22 cellular contexts compared by ENCODE assay signal in genomic region chr4:131635191-131635590, GRCh38.
DNase-seq lines count a peak whose midpoint lies in the region; ATAC-seq and TF ChIP-seq lines count a peak whose summit lies in the region.
"Had no signal": no experiment of that assay in that cellular context is flagged by ENCODE, and none has a peak within 500 bp of the region (broad histone marks: within the 10 kb centered on the region; RNA-seq: fewer than 3 reads in every experiment).

No MANE protein-coding gene starts in this region.

- ATAC-seq in DND-41 (ENCODE audit: insufficient read depth, low read depth) (no peak), esophagus mucosa (peak; percentile 96)
- no peak for ATAC-seq in activated T-cell treated with anti-CD3 and anti-CD28 coated beads, Interleukin-2, amount 50 U/mL, for 4 hours
- ATAC-seq: A549, GM12878 had no signal

- no peak overlapping the region for H3K4me3 ChIP-seq in DND-41 (ENCODE audit: low read depth in 1 of 2, low read length in 2 of 2)
- H3K4me3 ChIP-seq: A549; BLaER1 treated with 17β-estradiol and CSF1 and Interleukin-3, amounts not matched to agents 10 nM and 100 nM; GM12878; GM23248 had no signal

- no peaks in the 10 kb centered on the region for H4K20me1 ChIP-seq in DND-41 (ENCODE audit: insufficient read depth, low read length)
- H4K20me1 ChIP-seq: BLaER1 treated with 17β-estradiol and CSF1 and Interleukin-3, amounts not matched to agents 10 nM and 100 nM had no signal

- H2AFZ ChIP-seq in DND-41 (ENCODE audit: low read depth, low read length) = peak overlapping the region; percentile 31; the same call in 1 of the 2 replicates
- H2AFZ ChIP-seq: GM23248 had no signal

- no peaks in the 10 kb centered on the region for H3K36me3 ChIP-seq in DND-41 (ENCODE audit: insufficient read depth, low read length)
- H3K36me3 ChIP-seq: BE2C; BLaER1 treated with 17β-estradiol and CSF1 and Interleukin-3, amounts not matched to agents 10 nM and 100 nM had no signal

- H3K4me1 ChIP-seq in DND-41 (ENCODE audit: insufficient read depth, low read length) = no peaks in the 10 kb centered on the region
- H3K4me1 ChIP-seq: A549; BE2C; BLaER1 treated with 17β-estradiol and CSF1 and Interleukin-3, amounts not matched to agents 10 nM and 100 nM had no signal

- H3K9me3 Mint-ChIP-seq in activated T-cell treated with anti-CD3 and anti-CD28 coated beads, Interleukin-2, amount 50 U/mL, for 4 hours = peaks cover 24% of the 10 kb centered on the region

- no peak for TF ChIP-seq CTCF in DND-41 (IDR thresholded peaks at IDR 0.05; ENCODE audit: borderline replicate concordance, extremely low read depth, low read length, poor library complexity, severe bottlenecking)

- no peaks in the 10 kb centered on the region for H3K27me3 Mint-ChIP-seq in activated T-cell treated with anti-CD3 and anti-CD28 coated beads, Interleukin-2, amount 50 U/mL, for 4 hours (ENCODE audit: low read depth)
- H3K27me3 Mint-ChIP-seq: CD4-positive, alpha-beta T cell; CD8-positive, alpha-beta memory T cell had no signal

- DNase-seq in DND-41 (no peak), amniotic epithelial cell (ENCODE audit: low read depth) (peak; percentile 10), head of caudate nucleus (no peak), pons (ENCODE audit: low spot score) (no peak)
- no peak for DNase-seq in activated T-cell treated with anti-CD3 and anti-CD28 coated beads, Interleukin-2, amount 50 U/mL, for 4 hours
- DNase-seq: 8988T; ACHN; AML-193; BE2C; CD4-positive, alpha-beta T cell; CD8-positive, alpha-beta memory T cell; DMS 273 treated with DMSO at 0.1 percent for 48 hours; EL; GDM1; GM23248; H7; HCEC 1CT had no signal

- H3K4me1 Mint-ChIP-seq in activated T-cell treated with anti-CD3 and anti-CD28 coated beads, Interleukin-2, amount 50 U/mL, for 4 hours (ENCODE audit: low read depth) = no peaks in the 10 kb centered on the region
- H3K4me1 Mint-ChIP-seq: CD14-positive monocyte; CD8-positive, alpha-beta memory T cell had no signal

- intact Hi-C loops in head of caudate nucleus (cut with DNase I) = no loop called here

- H3K9ac ChIP-seq in DND-41 (ENCODE audit: low read depth, low read length) = no peak overlapping the region
- H3K9ac ChIP-seq: BLaER1 treated with 17β-estradiol and CSF1 and Interleukin-3, amounts not matched to agents 10 nM and 100 nM; GM23248 had no signal

- no peak overlapping the region for H3K27ac ChIP-seq in DND-41 (ENCODE audit: low read length)
- H3K27ac ChIP-seq: A549; BLaER1 treated with 17β-estradiol and CSF1 and Interleukin-3, amounts not matched to agents 10 nM and 100 nM; GM23248 had no signal

- H3K4me2 ChIP-seq in DND-41 (ENCODE audit: insufficient read depth, low read length) = no peak overlapping the region
- H3K4me2 ChIP-seq: A549; BLaER1 treated with 17β-estradiol and CSF1 and Interleukin-3, amounts not matched to agents 10 nM and 100 nM had no signal

- H3K79me2 ChIP-seq in DND-41 (ENCODE audit: insufficient read depth, low read length) = no peaks in the 10 kb centered on the region

- no peaks in the 10 kb centered on the region for H3K27me3 ChIP-seq in DND-41 (ENCODE audit: insufficient read depth, low read length, poor library complexity)
- H3K27me3 ChIP-seq: BE2C; BLaER1 treated with 17β-estradiol and CSF1 and Interleukin-3, amounts not matched to agents 10 nM and 100 nM had no signal

- peaks cover 22% of the 10 kb centered on the region for H3K9me3 ChIP-seq in DND-41 (ENCODE audit: insufficient read depth, low read length, severe bottlenecking)
- H3K9me3 ChIP-seq: A549, BE2C had no signal

- no peaks in the 10 kb centered on the region for H3K36me3 Mint-ChIP-seq in activated T-cell treated with anti-CD3 and anti-CD28 coated beads, Interleukin-2, amount 50 U/mL, for 4 hours (ENCODE audit: insufficient read depth)
- H3K36me3 Mint-ChIP-seq: CD14-positive monocyte; CD8-positive, alpha-beta memory T cell had no signal

- H3K4me3 Mint-ChIP-seq in activated T-cell treated with anti-CD3 and anti-CD28 coated beads, Interleukin-2, amount 50 U/mL, for 4 hours = no peak overlapping the region
- H3K4me3 Mint-ChIP-seq: CD14-positive monocyte; CD4-positive, alpha-beta T cell; CD8-positive, alpha-beta memory T cell had no signal
